10 cellular contexts compared by ENCODE assay signal in the genomic region with DNA sequence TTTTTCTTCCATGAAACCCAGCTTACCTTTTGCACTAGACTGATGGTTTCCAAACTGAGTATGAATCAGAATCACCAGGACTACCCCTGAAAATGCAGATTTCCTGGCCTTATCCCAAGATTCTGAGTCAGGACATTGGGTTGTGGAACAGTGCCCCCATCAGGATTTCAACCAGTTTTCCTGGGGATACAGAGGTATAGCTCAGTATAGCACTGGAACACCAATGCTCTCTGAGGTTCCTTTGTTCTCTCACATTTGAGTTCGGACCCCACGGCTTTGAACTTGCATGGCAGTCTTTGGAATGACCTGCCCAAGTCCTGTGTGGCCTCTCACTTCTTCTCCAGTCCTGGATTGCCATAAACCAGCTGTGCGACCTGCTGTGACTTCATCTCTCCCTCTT. TPM values are rescaled to one million over a fixed set of nuclear protein-coding genes. Genes with fewer than 3 reads are reported as not detected.
DNase-seq lines count a peak whose midpoint lies in the region; ATAC-seq and TF ChIP-seq lines count a peak whose summit lies in the region.
"Had no signal": no experiment of that assay in that cellular context is flagged by ENCODE, and none has a peak within 500 bp of the region (broad histone marks: within the 10 kb centered on the region; RNA-seq: fewer than 3 reads in every experiment).

No MANE protein-coding gene starts in this region.

- peak overlapping the region; percentile 37 for H2BK120ac ChIP-seq in mesendoderm (ENCODE audit: low read depth, low read length)

- H4K8ac ChIP-seq in mesendoderm (ENCODE audit: low read depth, low read length) = no peak overlapping the region

- DNase-seq in BE2C (no peak), mesendoderm (peak; percentile 74), NCI-H1694 treated with DMSO at 0.1 percent for 48 hours (lab: John Stamatoyannopoulos, UW) (no peak), NCI-H187 (lab: John Stamatoyannopoulos, UW) (no peak)
- DNase-seq: activated naive CD8-positive, alpha-beta T cell treated with anti-CD3 and anti-CD28 coated beads, Interleukin-2, amount 10 ng/mL, durations not matched to agents 7 days and 5 days; naive B cell had no signal

- H3K36me3 ChIP-seq in BE2C (no peaks in the 10 kb centered on the region), OCI-LY3 (replicated peaks; ENCODE audit: low read depth, low read length) (no peaks in the 10 kb centered on the region), mesendoderm (ENCODE audit: control insufficient read depth, insufficient read depth, low read length) (no peaks in the 10 kb centered on the region)

- no peaks in the 10 kb centered on the region; the same call in 1 of the 2 replicates for H3K27me3 ChIP-seq in BE2C
- peaks cover 15% of the 10 kb centered on the region for H3K27me3 ChIP-seq in OCI-LY3 (ENCODE audit: low read depth, low read length)
- H3K27me3 ChIP-seq in mesendoderm (ENCODE audit: insufficient read depth, low read length, poor library complexity) = no peaks in the 10 kb centered on the region

- no CpG with 5 or more reads among the region's 3 CpGs for WGBS in mesendoderm (ENCODE audit: extremely low coverage, insufficient coverage, low lambda C conversion rate)

- H3K9ac ChIP-seq in OCI-LY3 (ENCODE audit: low read length) (no peak overlapping the region), mesendoderm (ENCODE audit: low read length) (peak overlapping the region; percentile 14)

- H3K79me1 ChIP-seq in mesendoderm (ENCODE audit: low read length) = no peaks in the 10 kb centered on the region

- peak overlapping the region; percentile 35; the same call in 1 of the 2 replicates for H3K4me2 ChIP-seq in OCI-LY3 (ENCODE audit: low read length)
- no peak overlapping the region for H3K4me2 ChIP-seq in mesendoderm (ENCODE audit: low read length)

- H3K79me2 ChIP-seq in OCI-LY3 (ENCODE audit: low read length) (no peaks in the 10 kb centered on the region), mesendoderm (ENCODE audit: control insufficient read depth, insufficient read depth, low read length) (no peaks in the 10 kb centered on the region)

- no peak overlapping the region for H2AK5ac ChIP-seq in mesendoderm (ENCODE audit: low read length)

- peak overlapping the region; percentile 68 for H3K56ac ChIP-seq in mesendoderm (ENCODE audit: low read length)

- H4K20me1 ChIP-seq in OCI-LY3 (ENCODE audit: insufficient read depth, low read length) = no peaks in the 10 kb centered on the region

- H3K4me1 ChIP-seq in BE2C = no peaks in the 10 kb centered on the region
- peaks cover 21% of the 10 kb centered on the region for H3K4me1 ChIP-seq in OCI-LY3 (ENCODE audit: low read length)
- H3K4me1 ChIP-seq in mesendoderm (ENCODE audit: control insufficient read depth, low read depth, low read length) = no peaks in the 10 kb centered on the region

- H3K4ac ChIP-seq in mesendoderm (ENCODE audit: low read depth, low read length) = no peak overlapping the region

- H4K5ac ChIP-seq in mesendoderm (ENCODE audit: low read length) = no peak overlapping the region

- H3K4me3 ChIP-seq in BE2C (ENCODE audit: low read depth, low read length) = no peak overlapping the region
- H3K4me3 ChIP-seq in OCI-LY3 (ENCODE audit: low read length) = no peak overlapping the region
- no peak overlapping the region for H3K4me3 ChIP-seq in mesendoderm (ENCODE audit: low read length)

- no peak overlapping the region for H3K18ac ChIP-seq in mesendoderm (ENCODE audit: low read length)

- no peaks in the 10 kb centered on the region for H3K9me3 ChIP-seq in BE2C
- no peaks in the 10 kb centered on the region for H3K9me3 ChIP-seq in OCI-LY3 (ENCODE audit: insufficient read depth, low read length)

- no peak overlapping the region for H2BK15ac ChIP-seq in mesendoderm (replicated peaks; ENCODE audit: low read depth)

- H3K23ac ChIP-seq in mesendoderm (ENCODE audit: low read length) = no peak overlapping the region

- peak; percentile 54 for ATAC-seq in esophagus mucosa
- ATAC-seq in GM19455 (IDR thresholded peaks at IDR 0.05; ENCODE audit: unreplicated experiment) = no peak
- no peak for ATAC-seq in HG03135 (IDR thresholded peaks at IDR 0.05; ENCODE audit: unreplicated experiment)

- no peak overlapping the region for H2AFZ ChIP-seq in OCI-LY3 (ENCODE audit: low read depth, low read length)

- peak overlapping the region; percentile 53 for H2BK5ac ChIP-seq in mesendoderm (ENCODE audit: low read length)

- H3K27ac ChIP-seq in OCI-LY3 (ENCODE audit: low read length) = no peak overlapping the region
- no peak overlapping the region for H3K27ac ChIP-seq in mesendoderm (ENCODE audit: low read depth, low read length)

- peak; percentile 36 for TF ChIP-seq CTCF in BE2C (IDR thresholded peaks at IDR 0.05; ENCODE audit: low read depth, low read length)
- peak; percentile 22; the same call in 1 of the 2 replicates for TF ChIP-seq CTCF in OCI-LY3 (IDR thresholded peaks at IDR 0.05; ENCODE audit: low read depth, low read length)

RNA-seq across cellular contexts. Expression of a gene that starts 12.8 kb away (rescaled TPM):
- not detected for polyA plus RNA-seq in BE2C (2012; ENCODE audit: insufficient read depth, insufficient read length, low read depth)
- total RNA-seq in esophagus mucosa = not detected
- not detected for polyA plus RNA-seq in mesendoderm (2013, experiment 1 of 2)
- not detected for polyA plus RNA-seq in mesendoderm (2013, experiment 2 of 2)
- total RNA-seq: activated naive CD8-positive, alpha-beta T cell treated with anti-CD3 and anti-CD28 coated beads, Interleukin-2, amount 10 ng/mL, durations not matched to agents 7 days and 5 days had no signal

RNA-seq across cellular contexts. Expression of a gene that starts 20.9 kb away (rescaled TPM):
- polyA plus RNA-seq in BE2C (2012; ENCODE audit: insufficient read depth, insufficient read length, low read depth) = not detected
- total RNA-seq in esophagus mucosa = 0.28 TPM
- polyA plus RNA-seq in mesendoderm (2013, experiment 1 of 2) = 0.03 TPM
- not detected for polyA plus RNA-seq in mesendoderm (2013, experiment 2 of 2)
- total RNA-seq: activated naive CD8-positive, alpha-beta T cell treated with anti-CD3 and anti-CD28 coated beads, Interleukin-2, amount 10 ng/mL, durations not matched to agents 7 days and 5 days had no signal

RNA-seq across cellular contexts. Expression of a gene that starts 36.4 kb away (rescaled TPM):
- polyA plus RNA-seq in BE2C (2012; ENCODE audit: insufficient read depth, insufficient read length, low read depth) = not detected
- not detected for total RNA-seq in esophagus mucosa
- polyA plus RNA-seq in mesendoderm (2013, experiment 1 of 2) = not detected
- not detected for polyA plus RNA-seq in mesendoderm (2013, experiment 2 of 2)
- total RNA-seq: activated naive CD8-positive, alpha-beta T cell treated with anti-CD3 and anti-CD28 coated beads, Interleukin-2, amount 10 ng/mL, durations not matched to agents 7 days and 5 days had no signal

RNA-seq across cellular contexts. Expression of a gene that starts 49.8 kb away (rescaled TPM):
- not detected for polyA plus RNA-seq in BE2C (2012; ENCODE audit: insufficient read depth, insufficient read length, low read depth)
- 0.24 TPM for total RNA-seq in esophagus mucosa
- polyA plus RNA-seq in mesendoderm (2013, experiment 1 of 2) = not detected
- not detected for polyA plus RNA-seq in mesendoderm (2013, experiment 2 of 2)
- total RNA-seq: activated naive CD8-positive, alpha-beta T cell treated with anti-CD3 and anti-CD28 coated beads, Interleukin-2, amount 10 ng/mL, durations not matched to agents 7 days and 5 days had no signal

RNA-seq across cellular contexts. Expression of a gene that starts 51.4 kb away (rescaled TPM):
- polyA plus RNA-seq in BE2C (2012; ENCODE audit: insufficient read depth, insufficient read length, low read depth) = 0.80 TPM
- 2.2 TPM for total RNA-seq in esophagus mucosa
- polyA plus RNA-seq in mesendoderm (2013, experiment 1 of 2) = 17.3 TPM
- polyA plus RNA-seq in mesendoderm (2013, experiment 2 of 2) = 16.7 TPM
